ENCODE assay signal across 1 cellular context in the genomic region with DNA sequence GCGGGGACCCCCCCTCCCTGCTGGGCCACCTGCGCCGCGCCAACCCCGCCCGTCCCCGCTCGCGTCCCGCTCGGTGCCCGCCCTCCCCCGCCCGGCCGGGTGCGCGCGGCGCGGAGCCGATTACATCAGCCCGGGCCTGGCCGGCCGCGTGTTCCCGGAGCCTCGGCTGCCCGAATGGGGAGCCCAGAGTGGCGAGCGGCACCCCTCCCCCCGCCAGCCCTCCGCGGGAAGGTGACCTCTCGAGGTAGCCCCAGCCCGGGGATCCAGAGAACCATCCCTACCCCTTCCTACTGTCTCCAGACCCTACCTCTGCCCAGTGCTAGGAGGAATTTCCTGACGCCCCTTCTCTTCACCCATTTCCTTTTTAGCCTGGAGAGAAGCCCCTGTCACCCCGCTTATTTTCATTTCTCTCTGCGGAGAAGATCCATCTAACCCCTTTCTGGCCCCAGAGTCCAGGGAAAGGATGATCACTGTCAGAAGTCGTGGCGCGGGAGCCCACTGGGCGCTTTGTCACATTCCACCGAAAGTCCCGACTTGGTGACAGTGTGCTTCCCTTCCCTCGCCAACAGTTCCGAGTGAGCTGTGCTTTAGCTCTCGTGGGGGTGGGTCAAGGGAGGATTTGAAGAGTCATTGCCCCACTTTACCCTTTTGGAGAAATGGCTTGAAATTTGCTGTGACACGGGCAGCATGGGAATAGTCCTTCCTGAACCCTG.
TF ChIP-seq lines count a peak whose summit lies in the region.

No MANE protein-coding gene starts in this region.

TF ChIP-seq in K562, 482 proteins besides CTCF, POLR2A, EP300 and RAD21 (continued from another document and continues in another):
- TF ChIP-seq, protein P1, sequence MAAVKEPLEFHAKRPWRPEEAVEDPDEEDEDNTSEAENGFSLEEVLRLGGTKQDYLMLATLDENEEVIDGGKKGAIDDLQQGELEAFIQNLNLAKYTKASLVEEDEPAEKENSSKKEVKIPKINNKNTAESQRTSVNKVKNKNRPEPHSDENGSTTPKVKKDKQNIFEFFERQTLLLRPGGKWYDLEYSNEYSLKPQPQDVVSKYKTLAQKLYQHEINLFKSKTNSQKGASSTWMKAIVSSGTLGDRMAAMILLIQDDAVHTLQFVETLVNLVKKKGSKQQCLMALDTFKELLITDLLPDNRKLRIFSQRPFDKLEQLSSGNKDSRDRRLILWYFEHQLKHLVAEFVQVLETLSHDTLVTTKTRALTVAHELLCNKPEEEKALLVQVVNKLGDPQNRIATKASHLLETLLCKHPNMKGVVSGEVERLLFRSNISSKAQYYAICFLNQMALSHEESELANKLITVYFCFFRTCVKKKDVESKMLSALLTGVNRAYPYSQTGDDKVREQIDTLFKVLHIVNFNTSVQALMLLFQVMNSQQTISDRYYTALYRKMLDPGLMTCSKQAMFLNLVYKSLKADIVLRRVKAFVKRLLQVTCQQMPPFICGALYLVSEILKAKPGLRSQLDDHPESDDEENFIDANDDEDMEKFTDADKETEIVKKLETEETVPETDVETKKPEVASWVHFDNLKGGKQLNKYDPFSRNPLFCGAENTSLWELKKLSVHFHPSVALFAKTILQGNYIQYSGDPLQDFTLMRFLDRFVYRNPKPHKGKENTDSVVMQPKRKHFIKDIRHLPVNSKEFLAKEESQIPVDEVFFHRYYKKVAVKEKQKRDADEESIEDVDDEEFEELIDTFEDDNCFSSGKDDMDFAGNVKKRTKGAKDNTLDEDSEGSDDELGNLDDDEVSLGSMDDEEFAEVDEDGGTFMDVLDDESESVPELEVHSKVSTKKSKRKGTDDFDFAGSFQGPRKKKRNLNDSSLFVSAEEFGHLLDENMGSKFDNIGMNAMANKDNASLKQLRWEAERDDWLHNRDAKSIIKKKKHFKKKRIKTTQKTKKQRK (IDR thresholded peaks at IDR 0.05; ENCODE audit: borderline replicate concordance, low read depth, low read length), result no peak
- TF ChIP-seq ZBTB1 (CRISPR knock-in tag; IDR thresholded peaks at IDR 0.05; ENCODE audit: borderline replicate concordance, low read depth) (0 out of 2 replicates have a peak, but pooled peaks have one; percentile 31), ZNF12 (CRISPR knock-in tag; IDR thresholded peaks at IDR 0.05) (no peak), NFRKB (IDR thresholded peaks at IDR 0.05; ENCODE audit: low read depth) (peak; percentile 92), ZNF586 (CRISPR knock-in tag; conservative IDR thresholded peaks at IDR 0.05) (no peak), CEBPG (CRISPR knock-in tag; IDR thresholded peaks at IDR 0.05) (peak; percentile 90), CEBPG (tag; conservative IDR thresholded peaks at IDR 0.05 in 1 of 2, IDR thresholded peaks at IDR 0.05 in 1 of 2) (peak; percentile 77 to 88), ZNF263 (CRISPR knock-in tag; IDR thresholded peaks at IDR 0.05; ENCODE audit: borderline replicate concordance) (no peak), FOXJ3 (CRISPR knock-in tag; IDR thresholded peaks at IDR 0.05) (no peak), KLF13 (tag; IDR thresholded peaks at IDR 0.05; ENCODE audit: borderline replicate concordance, low read depth) (0 out of 2 replicates have a peak, but pooled peaks have one; percentile 32), ESRRA (IDR thresholded peaks at IDR 0.05; ENCODE audit: borderline replicate concordance, low read depth) (peak; percentile 61; the same call in 1 of the 2 replicates), CBFB (CRISPR knock-in tag; IDR thresholded peaks at IDR 0.05) (0 out of 2 replicates have a peak, but pooled peaks have one; percentile 32), FOXK1 (CRISPR knock-in tag; IDR thresholded peaks at IDR 0.05; ENCODE audit: borderline replicate concordance) (0 out of 2 replicates have a peak, but pooled peaks have one; percentile 6), POLR2AphosphoS5 (IDR thresholded peaks at IDR 0.05; ENCODE audit: control insufficient read depth, insufficient read depth, low read depth, low read length) (peak; percentile 13; the same call in 1 of the 2 replicates), ZNF766 (CRISPR knock-in tag; conservative IDR thresholded peaks at IDR 0.05) (no peak), BHLHE40 (IDR thresholded peaks at IDR 0.05; ENCODE audit: low read length) (0 out of 2 replicates have a peak, but pooled peaks have one; percentile 15), ZNF699 (CRISPR knock-in tag; IDR thresholded peaks at IDR 0.05; ENCODE audit: insufficient replicate concordance) (no peak), DMBX1 (CRISPR knock-in tag; IDR thresholded peaks at IDR 0.05; ENCODE audit: borderline replicate concordance) (no peak), ZSCAN32 (CRISPR knock-in tag; IDR thresholded peaks at IDR 0.05) (0 out of 2 replicates have a peak, but pooled peaks have one; percentile 56), PTRF (tag; IDR thresholded peaks at IDR 0.05) (no peak)
- TF ChIP-seq, protein P2, sequence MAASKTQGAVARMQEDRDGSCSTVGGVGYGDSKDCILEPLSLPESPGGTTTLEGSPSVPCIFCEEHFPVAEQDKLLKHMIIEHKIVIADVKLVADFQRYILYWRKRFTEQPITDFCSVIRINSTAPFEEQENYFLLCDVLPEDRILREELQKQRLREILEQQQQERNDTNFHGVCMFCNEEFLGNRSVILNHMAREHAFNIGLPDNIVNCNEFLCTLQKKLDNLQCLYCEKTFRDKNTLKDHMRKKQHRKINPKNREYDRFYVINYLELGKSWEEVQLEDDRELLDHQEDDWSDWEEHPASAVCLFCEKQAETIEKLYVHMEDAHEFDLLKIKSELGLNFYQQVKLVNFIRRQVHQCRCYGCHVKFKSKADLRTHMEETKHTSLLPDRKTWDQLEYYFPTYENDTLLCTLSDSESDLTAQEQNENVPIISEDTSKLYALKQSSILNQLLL (CRISPR knock-in tag; IDR thresholded peaks at IDR 0.05; ENCODE audit: borderline replicate concordance), result no peak
- TF ChIP-seq, protein P3, sequence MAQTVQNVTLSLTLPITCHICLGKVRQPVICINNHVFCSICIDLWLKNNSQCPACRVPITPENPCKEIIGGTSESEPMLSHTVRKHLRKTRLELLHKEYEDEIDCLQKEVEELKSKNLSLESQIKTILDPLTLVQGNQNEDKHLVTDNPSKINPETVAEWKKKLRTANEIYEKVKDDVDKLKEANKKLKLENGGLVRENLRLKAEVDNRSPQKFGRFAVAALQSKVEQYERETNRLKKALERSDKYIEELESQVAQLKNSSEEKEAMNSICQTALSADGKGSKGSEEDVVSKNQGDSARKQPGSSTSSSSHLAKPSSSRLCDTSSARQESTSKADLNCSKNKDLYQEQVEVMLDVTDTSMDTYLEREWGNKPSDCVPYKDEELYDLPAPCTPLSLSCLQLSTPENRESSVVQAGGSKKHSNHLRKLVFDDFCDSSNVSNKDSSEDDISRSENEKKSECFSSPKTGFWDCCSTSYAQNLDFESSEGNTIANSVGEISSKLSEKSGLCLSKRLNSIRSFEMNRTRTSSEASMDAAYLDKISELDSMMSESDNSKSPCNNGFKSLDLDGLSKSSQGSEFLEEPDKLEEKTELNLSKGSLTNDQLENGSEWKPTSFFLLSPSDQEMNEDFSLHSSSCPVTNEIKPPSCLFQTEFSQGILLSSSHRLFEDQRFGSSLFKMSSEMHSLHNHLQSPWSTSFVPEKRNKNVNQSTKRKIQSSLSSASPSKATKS (CRISPR knock-in tag; IDR thresholded peaks at IDR 0.05), result no peak
- TF ChIP-seq, protein P4, sequence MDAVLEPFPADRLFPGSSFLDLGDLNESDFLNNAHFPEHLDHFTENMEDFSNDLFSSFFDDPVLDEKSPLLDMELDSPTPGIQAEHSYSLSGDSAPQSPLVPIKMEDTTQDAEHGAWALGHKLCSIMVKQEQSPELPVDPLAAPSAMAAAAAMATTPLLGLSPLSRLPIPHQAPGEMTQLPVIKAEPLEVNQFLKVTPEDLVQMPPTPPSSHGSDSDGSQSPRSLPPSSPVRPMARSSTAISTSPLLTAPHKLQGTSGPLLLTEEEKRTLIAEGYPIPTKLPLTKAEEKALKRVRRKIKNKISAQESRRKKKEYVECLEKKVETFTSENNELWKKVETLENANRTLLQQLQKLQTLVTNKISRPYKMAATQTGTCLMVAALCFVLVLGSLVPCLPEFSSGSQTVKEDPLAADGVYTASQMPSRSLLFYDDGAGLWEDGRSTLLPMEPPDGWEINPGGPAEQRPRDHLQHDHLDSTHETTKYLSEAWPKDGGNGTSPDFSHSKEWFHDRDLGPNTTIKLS (IDR thresholded peaks at IDR 0.05; ENCODE audit: borderline replicate concordance, low read depth), result no peak
- TF ChIP-seq, protein P5, sequence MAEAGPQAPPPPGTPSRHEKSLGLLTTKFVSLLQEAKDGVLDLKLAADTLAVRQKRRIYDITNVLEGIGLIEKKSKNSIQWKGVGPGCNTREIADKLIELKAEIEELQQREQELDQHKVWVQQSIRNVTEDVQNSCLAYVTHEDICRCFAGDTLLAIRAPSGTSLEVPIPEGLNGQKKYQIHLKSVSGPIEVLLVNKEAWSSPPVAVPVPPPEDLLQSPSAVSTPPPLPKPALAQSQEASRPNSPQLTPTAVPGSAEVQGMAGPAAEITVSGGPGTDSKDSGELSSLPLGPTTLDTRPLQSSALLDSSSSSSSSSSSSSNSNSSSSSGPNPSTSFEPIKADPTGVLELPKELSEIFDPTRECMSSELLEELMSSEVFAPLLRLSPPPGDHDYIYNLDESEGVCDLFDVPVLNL (CRISPR knock-in tag; IDR thresholded peaks at IDR 0.05; ENCODE audit: low read depth), result no peak
- TF ChIP-seq, protein P6, sequence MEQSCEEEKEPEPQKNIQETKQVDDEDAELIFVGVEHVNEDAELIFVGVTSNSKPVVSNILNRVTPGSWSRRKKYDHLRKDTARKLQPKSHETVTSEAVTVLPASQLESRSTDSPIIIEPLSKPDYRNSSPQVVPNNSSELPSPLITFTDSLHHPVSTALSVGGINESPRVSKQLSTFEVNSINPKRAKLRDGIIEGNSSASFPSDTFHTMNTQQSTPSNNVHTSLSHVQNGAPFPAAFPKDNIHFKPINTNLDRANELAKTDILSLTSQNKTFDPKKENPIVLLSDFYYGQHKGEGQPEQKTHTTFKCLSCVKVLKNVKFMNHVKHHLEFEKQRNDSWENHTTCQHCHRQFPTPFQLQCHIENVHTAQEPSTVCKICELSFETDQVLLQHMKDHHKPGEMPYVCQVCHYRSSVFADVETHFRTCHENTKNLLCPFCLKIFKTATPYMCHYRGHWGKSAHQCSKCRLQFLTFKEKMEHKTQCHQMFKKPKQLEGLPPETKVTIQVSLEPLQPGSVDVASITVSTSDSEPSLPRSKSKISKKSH (CRISPR knock-in tag; IDR thresholded peaks at IDR 0.05), result no peak
- TF ChIP-seq, protein P7, sequence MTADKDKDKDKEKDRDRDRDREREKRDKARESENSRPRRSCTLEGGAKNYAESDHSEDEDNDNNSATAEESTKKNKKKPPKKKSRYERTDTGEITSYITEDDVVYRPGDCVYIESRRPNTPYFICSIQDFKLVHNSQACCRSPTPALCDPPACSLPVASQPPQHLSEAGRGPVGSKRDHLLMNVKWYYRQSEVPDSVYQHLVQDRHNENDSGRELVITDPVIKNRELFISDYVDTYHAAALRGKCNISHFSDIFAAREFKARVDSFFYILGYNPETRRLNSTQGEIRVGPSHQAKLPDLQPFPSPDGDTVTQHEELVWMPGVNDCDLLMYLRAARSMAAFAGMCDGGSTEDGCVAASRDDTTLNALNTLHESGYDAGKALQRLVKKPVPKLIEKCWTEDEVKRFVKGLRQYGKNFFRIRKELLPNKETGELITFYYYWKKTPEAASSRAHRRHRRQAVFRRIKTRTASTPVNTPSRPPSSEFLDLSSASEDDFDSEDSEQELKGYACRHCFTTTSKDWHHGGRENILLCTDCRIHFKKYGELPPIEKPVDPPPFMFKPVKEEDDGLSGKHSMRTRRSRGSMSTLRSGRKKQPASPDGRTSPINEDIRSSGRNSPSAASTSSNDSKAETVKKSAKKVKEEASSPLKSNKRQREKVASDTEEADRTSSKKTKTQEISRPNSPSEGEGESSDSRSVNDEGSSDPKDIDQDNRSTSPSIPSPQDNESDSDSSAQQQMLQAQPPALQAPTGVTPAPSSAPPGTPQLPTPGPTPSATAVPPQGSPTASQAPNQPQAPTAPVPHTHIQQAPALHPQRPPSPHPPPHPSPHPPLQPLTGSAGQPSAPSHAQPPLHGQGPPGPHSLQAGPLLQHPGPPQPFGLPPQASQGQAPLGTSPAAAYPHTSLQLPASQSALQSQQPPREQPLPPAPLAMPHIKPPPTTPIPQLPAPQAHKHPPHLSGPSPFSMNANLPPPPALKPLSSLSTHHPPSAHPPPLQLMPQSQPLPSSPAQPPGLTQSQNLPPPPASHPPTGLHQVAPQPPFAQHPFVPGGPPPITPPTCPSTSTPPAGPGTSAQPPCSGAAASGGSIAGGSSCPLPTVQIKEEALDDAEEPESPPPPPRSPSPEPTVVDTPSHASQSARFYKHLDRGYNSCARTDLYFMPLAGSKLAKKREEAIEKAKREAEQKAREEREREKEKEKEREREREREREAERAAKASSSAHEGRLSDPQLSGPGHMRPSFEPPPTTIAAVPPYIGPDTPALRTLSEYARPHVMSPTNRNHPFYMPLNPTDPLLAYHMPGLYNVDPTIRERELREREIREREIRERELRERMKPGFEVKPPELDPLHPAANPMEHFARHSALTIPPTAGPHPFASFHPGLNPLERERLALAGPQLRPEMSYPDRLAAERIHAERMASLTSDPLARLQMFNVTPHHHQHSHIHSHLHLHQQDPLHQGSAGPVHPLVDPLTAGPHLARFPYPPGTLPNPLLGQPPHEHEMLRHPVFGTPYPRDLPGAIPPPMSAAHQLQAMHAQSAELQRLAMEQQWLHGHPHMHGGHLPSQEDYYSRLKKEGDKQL (CRISPR knock-in tag; IDR thresholded peaks at IDR 0.05; ENCODE audit: borderline replicate concordance), result 0 out of 2 replicates have a peak, but pooled peaks have one; percentile 54
- TF ChIP-seq, protein P8, sequence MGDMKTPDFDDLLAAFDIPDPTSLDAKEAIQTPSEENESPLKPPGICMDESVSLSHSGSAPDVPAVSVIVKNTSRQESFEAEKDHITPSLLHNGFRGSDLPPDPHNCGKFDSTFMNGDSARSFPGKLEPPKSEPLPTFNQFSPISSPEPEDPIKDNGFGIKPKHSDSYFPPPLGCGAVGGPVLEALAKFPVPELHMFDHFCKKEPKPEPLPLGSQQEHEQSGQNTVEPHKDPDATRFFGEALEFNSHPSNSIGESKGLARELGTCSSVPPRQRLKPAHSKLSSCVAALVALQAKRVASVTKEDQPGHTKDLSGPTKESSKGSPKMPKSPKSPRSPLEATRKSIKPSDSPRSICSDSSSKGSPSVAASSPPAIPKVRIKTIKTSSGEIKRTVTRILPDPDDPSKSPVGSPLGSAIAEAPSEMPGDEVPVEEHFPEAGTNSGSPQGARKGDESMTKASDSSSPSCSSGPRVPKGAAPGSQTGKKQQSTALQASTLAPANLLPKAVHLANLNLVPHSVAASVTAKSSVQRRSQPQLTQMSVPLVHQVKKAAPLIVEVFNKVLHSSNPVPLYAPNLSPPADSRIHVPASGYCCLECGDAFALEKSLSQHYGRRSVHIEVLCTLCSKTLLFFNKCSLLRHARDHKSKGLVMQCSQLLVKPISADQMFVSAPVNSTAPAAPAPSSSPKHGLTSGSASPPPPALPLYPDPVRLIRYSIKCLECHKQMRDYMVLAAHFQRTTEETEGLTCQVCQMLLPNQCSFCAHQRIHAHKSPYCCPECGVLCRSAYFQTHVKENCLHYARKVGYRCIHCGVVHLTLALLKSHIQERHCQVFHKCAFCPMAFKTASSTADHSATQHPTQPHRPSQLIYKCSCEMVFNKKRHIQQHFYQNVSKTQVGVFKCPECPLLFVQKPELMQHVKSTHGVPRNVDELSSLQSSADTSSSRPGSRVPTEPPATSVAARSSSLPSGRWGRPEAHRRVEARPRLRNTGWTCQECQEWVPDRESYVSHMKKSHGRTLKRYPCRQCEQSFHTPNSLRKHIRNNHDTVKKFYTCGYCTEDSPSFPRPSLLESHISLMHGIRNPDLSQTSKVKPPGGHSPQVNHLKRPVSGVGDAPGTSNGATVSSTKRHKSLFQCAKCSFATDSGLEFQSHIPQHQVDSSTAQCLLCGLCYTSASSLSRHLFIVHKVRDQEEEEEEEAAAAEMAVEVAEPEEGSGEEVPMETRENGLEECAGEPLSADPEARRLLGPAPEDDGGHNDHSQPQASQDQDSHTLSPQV (IDR thresholded peaks at IDR 0.05), result peak; percentile 77
- TF ChIP-seq, protein P9, sequence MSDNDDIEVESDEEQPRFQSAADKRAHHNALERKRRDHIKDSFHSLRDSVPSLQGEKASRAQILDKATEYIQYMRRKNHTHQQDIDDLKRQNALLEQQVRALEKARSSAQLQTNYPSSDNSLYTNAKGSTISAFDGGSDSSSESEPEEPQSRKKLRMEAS (CRISPR knock-in tag; IDR thresholded peaks at IDR 0.05), result peak; percentile 78
